ENCODE assay signal across 12 cellular contexts in genomic region chr15:90595760-90596155, GRCh38.
A peak's percentile ranks its signal among the peaks of the same experiment; 100 is the strongest.
DNase-seq lines count a peak whose midpoint lies in the region; ATAC-seq and TF ChIP-seq lines count a peak whose summit lies in the region.
"Had no signal": no experiment of that assay in that cellular context is flagged by ENCODE, and none has a peak within 500 bp of the region (broad histone marks: within the 10 kb centered on the region; RNA-seq: fewer than 3 reads in every experiment).

No MANE protein-coding gene starts in this region.

- CTCF ChIA-PET in activated CD8-positive, alpha-beta memory T cell treated with anti-CD3 and anti-CD28 coated beads, Interleukin-2, amount 10 ng/mL, durations not matched to agents 7 days and 5 days (lab: Charles Lee) = interaction anchor here (0.7 to 1.1 kb wide), 4 partner anchors 8 to 294 kb away, joined by 3 to 4 read pairs (median 3); no protein-coding TSS in a partner anchor
- CTCF ChIA-PET in mammary epithelial cell (lab: Charles Lee; ENCODE audit: low non-redundant PET) = no interaction called here

- peaks cover 50 to 83% of the 10 kb centered on the region in 2 donors for H3K4me1 ChIP-seq in thoracic aorta (ENCODE audit: control insufficient read depth in 1 of 2, low read depth in 2 of 2)
- H3K4me1 ChIP-seq in mammary epithelial cell (ENCODE audit: insufficient read depth, low read length) = no peaks in the 10 kb centered on the region
- H3K4me1 ChIP-seq: parathyroid adenoma, SJSA1 had no signal

- H3K27ac ChIP-seq in cingulate gyrus (ENCODE audit: low read depth, low read length) (peak overlapping the region; percentile 23), thoracic aorta (peak overlapping the region; percentile 78 to 90), mammary epithelial cell (ENCODE audit: insufficient read depth, low read depth, low read length) (no peak overlapping the region)
- H3K27ac ChIP-seq: parathyroid adenoma, SJSA1 had no signal

- TF ChIP-seq CTCF in thoracic aorta (IDR thresholded peaks at IDR 0.05) (no peak), mammary epithelial cell (conservative IDR thresholded peaks at IDR 0.05 in 1 of 2, IDR thresholded peaks at IDR 0.05 in 1 of 2; ENCODE audit: extremely low read depth in 1 of 2, insufficient read depth in 1 of 2, low read depth in 1 of 2, low read length in 2 of 2) (no peak)

- in situ Hi-C loops in mammary epithelial cell (cut with MboI; ENCODE audit: low sequenced_read_pairs in 2 of 2) = no loop called here

- no peaks in the 10 kb centered on the region for H3K9me3 Mint-ChIP-seq in activated CD8-positive, alpha-beta memory T cell treated with anti-CD3 and anti-CD28 coated beads, Interleukin-2, amount 10 ng/mL, durations not matched to agents 7 days and 5 days (ENCODE audit: low read depth)

- intact Hi-C loops in mammary epithelial cell (cut with micrococcal nuclease) = loop anchor here (5.0 kb wide), 1 partner anchor 273 kb away; no protein-coding TSS in a partner anchor

- H3K9me3 ChIP-seq in thoracic aorta (no peaks in the 10 kb centered on the region), mammary epithelial cell (replicated peaks; ENCODE audit: insufficient read depth, low read length) (no peaks in the 10 kb centered on the region)

- peak overlapping the region; percentile 90 for H3K27ac Mint-ChIP-seq in activated CD8-positive, alpha-beta memory T cell treated with anti-CD3 and anti-CD28 coated beads, Interleukin-2, amount 10 ng/mL, durations not matched to agents 7 days and 5 days

- H3K27me3 Mint-ChIP-seq in activated CD8-positive, alpha-beta memory T cell treated with anti-CD3 and anti-CD28 coated beads, Interleukin-2, amount 10 ng/mL, durations not matched to agents 7 days and 5 days = no peaks in the 10 kb centered on the region

- H3K4me3 Mint-ChIP-seq in activated CD8-positive, alpha-beta memory T cell treated with anti-CD3 and anti-CD28 coated beads, Interleukin-2, amount 10 ng/mL, durations not matched to agents 7 days and 5 days = no peak overlapping the region

- H3K36me3 ChIP-seq in thoracic aorta (no peaks in the 10 kb centered on the region), mammary epithelial cell (ENCODE audit: insufficient read depth, low read length) (no peaks in the 10 kb centered on the region)

- H3K36me3 Mint-ChIP-seq in activated CD8-positive, alpha-beta memory T cell treated with anti-CD3 and anti-CD28 coated beads, Interleukin-2, amount 10 ng/mL, durations not matched to agents 7 days and 5 days = peaks cover 51% of the 10 kb centered on the region

- no peak overlapping the region for H2AFZ ChIP-seq in mammary epithelial cell (ENCODE audit: low read depth, low read length)
- H2AFZ ChIP-seq: parathyroid adenoma had no signal

- H3K9ac ChIP-seq in mammary epithelial cell (ENCODE audit: insufficient read depth, low read length) = no peak overlapping the region
- H3K9ac ChIP-seq: parathyroid adenoma had no signal

- no peak overlapping the region for H3K4me2 ChIP-seq in mammary epithelial cell (ENCODE audit: insufficient read depth, low read depth, low read length)

- no peak for DNase-seq in activated CD8-positive, alpha-beta memory T cell treated with anti-CD3 and anti-CD28 coated beads, Interleukin-2, amount 10 ng/mL, durations not matched to agents 7 days and 5 days
- no peak for DNase-seq in activated CD8-positive, alpha-beta memory T cell treated with anti-CD3 and anti-CD28 coated beads, Interleukin-2, amount 50 U/mL, for 4 hours
- no peak for DNase-seq in thoracic aorta (ENCODE audit: low spot score)
- DNase-seq in inferior parietal cortex (ENCODE audit: extremely low spot score) = no peak
- DNase-seq in mammary epithelial cell = no peak
- DNase-seq: H7, NCI-H2081 had no signal

- dilution Hi-C loops in mammary epithelial cell (cut with HindIII; ENCODE audit: low sequenced_read_pairs) = no loop called here

- H3K4me3 ChIP-seq in thoracic aorta (no peak overlapping the region), mammary epithelial cell (replicated peaks in 1 of 3; ENCODE audit: insufficient read depth in 1 of 3, low read depth in 2 of 3, low read length in 3 of 3) (no peak overlapping the region)
- H3K4me3 ChIP-seq: SJSA1 had no signal

- no TSS peak for BruUV-seq in mammary epithelial cell (replicated peaks; lab: Mats Ljungman, UMichigan)

- no peaks in the 10 kb centered on the region for H4K20me1 ChIP-seq in mammary epithelial cell (ENCODE audit: insufficient read depth, low read length)

- ATAC-seq in activated CD8-positive, alpha-beta memory T cell treated with anti-CD3 and anti-CD28 coated beads, Interleukin-2, amount 10 ng/mL, durations not matched to agents 7 days and 5 days = no peak
- ATAC-seq in HG03378 (IDR thresholded peaks at IDR 0.05; ENCODE audit: unreplicated experiment) (peak; percentile 13), thoracic aorta (ENCODE audit: insufficient number of reproducible peaks, low FRiP score, low read depth) (no peak), HG03520 (IDR thresholded peaks at IDR 0.05; ENCODE audit: unreplicated experiment) (no peak)

- no peaks in the 10 kb centered on the region for H3K27me3 ChIP-seq in thoracic aorta (replicated peaks; ENCODE audit: insufficient read depth)
- no peaks in the 10 kb centered on the region for H3K27me3 ChIP-seq in mammary epithelial cell (ENCODE audit: insufficient read depth, low read length)
- H3K27me3 ChIP-seq: SJSA1 had no signal

- peaks cover 3% of the 10 kb centered on the region for H3K79me2 ChIP-seq in mammary epithelial cell (ENCODE audit: insufficient read depth, low read length)
- H3K79me2 ChIP-seq: parathyroid adenoma had no signal

- WGBS in mammary epithelial cell (ENCODE audit: low coverage, missing lambda C conversion rate) = 93% methylated on average over 7 of the region's 7 CpGs

- H3K4me1 Mint-ChIP-seq in activated CD8-positive, alpha-beta memory T cell treated with anti-CD3 and anti-CD28 coated beads, Interleukin-2, amount 10 ng/mL, durations not matched to agents 7 days and 5 days = peaks cover 70% of the 10 kb centered on the region
